8 cellular contexts compared by ENCODE assay signal in the genomic region with DNA sequence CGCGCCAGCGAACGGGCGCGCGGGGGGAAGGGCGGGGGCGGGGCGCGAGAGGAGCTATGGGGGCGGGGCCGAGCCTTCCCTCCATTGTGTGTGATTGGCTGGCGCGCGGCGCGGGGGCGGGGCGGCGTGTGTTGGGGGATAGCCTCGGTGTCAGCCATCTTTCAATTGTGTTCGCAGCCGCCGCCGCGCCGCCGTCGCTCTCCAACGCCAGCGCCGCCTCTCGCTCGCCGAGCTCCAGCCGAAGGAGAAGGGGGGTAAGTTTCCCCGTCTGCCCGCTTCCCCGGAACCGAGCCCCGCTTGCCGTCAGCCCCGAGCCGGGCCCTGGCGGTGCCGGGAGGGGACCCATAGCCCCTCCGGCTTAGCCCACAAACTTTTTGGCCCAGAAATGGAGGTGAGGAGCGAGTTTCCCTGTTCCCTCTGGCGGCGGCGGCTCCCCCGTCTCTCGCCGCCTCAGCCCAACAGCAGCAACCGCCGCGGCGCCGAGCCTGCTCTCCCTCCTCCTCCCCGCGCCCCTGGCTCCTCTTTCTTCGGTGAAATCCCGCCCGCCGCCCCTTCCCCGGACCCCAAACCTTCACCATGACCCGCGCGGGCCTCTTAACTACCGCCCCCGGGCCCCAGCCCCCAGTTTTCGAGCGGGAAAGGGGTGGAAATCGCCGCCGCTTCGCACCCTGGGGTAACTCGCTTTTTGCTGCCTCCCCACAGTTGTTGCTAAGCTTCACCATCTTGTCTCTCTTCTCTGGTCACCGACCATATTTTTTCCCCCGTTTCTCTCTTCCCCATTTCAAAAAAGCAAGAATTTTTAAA. TPM values are rescaled to one million over a fixed set of nuclear protein-coding genes. Genes with fewer than 3 reads are reported as not detected.
DNase-seq lines count a peak whose midpoint lies in the region; ATAC-seq and FAIRE-seq lines count a peak whose summit lies in the region.

A gene (plus strand): TSS at position 159 of the 804 bp plus-strand sequence. CDS start 1,636 bp downstream, outside the sequence.

- DNase-seq in COLO829 (ENCODE audit: low spot score) (peak; percentile 97), HTR-8/SVneo (ENCODE audit: insufficient read length, low spot score) (no peak), NOMO-1 treated with DMSO at 0.1 percent for 48 hours (lab: John Stamatoyannopoulos, UW; ENCODE audit: unreplicated experiment) (peak; percentile 91), mesenchymal stem cell (peak; percentile 95)
- peak; percentile 97 to 99 for DNase-seq in activated CD8-positive, alpha-beta memory T cell treated with anti-CD3 and anti-CD28 coated beads for 4 hours (ENCODE audit: low read depth in 2 of 2)
- peak; percentile 95 to 98 (median 96) for DNase-seq in effector memory CD4-positive, alpha-beta T cell
- peak; percentile 97 for DNase-seq in stimulated activated CD8-positive, alpha-beta memory T cell treated with anti-CD3 and anti-CD28 coated beads, Interleukin-12 subunit alpha, Interleukin-12 subunit beta, amount 100 ng/mL, for 4 hours (ENCODE audit: low read depth)

- H3K4me2 ChIP-seq in mesenchymal stem cell (ENCODE audit: low read length, poor library complexity, severe bottlenecking) = peak within 1 kb of the TSS; percentile 95

- H4K8ac ChIP-seq in mesenchymal stem cell (ENCODE audit: low read length) = peak within 1 kb of the TSS; percentile 92

- H3K18ac ChIP-seq in mesenchymal stem cell (ENCODE audit: low read depth in 1 of 2, low read length in 2 of 2) = peak within 1 kb of the TSS; percentile 94 to 99

- ATAC-seq in GM21367 (IDR thresholded peaks at IDR 0.05; ENCODE audit: unreplicated experiment) = peak; percentile 61

- peak within 1 kb of the TSS; percentile 92 to 97 for H3K14ac ChIP-seq in mesenchymal stem cell (ENCODE audit: low read length in 2 of 2)

- H2BK12ac ChIP-seq in mesenchymal stem cell (ENCODE audit: low read length in 2 of 2) = peak within 1 kb of the TSS in 1 of 2 experiments; percentile 72

- under 1% methylated on average over 58 of the region's 81 CpGs for WGBS in mesenchymal stem cell

- peak within 1 kb of the TSS; percentile 99 for H3K9ac ChIP-seq in mesenchymal stem cell (ENCODE audit: low read length)

- peak within 1 kb of the TSS; percentile 89 to 91 for H3K4ac ChIP-seq in mesenchymal stem cell (ENCODE audit: low read depth in 1 of 2, low read length in 2 of 2)

- H4K91ac ChIP-seq in mesenchymal stem cell (ENCODE audit: low read length) = peak within 1 kb of the TSS; percentile 78

- H2AK5ac ChIP-seq in mesenchymal stem cell (ENCODE audit: low read length, severe bottlenecking) = peak within 1 kb of the TSS; percentile 55

- peaks cover 25% of the 10 kb centered on the region for H3K36me3 ChIP-seq in effector memory CD4-positive, alpha-beta T cell (ENCODE audit: control insufficient read depth, insufficient read depth, low read length)
- peaks cover 0 to 33% of the 10 kb centered on the region in 2 experiments for H3K36me3 ChIP-seq in mesenchymal stem cell (ENCODE audit: control insufficient read depth in 1 of 2, insufficient read depth in 2 of 2, low read depth in 1 of 2, low read length in 2 of 2)

- H2BK120ac ChIP-seq in mesenchymal stem cell (ENCODE audit: low read depth, low read length) = peak within 1 kb of the TSS; percentile 95

- peak within 1 kb of the TSS; percentile 95 for H2AFZ ChIP-seq in mesenchymal stem cell (ENCODE audit: low read depth, low read length)

- H3K23ac ChIP-seq in mesenchymal stem cell (ENCODE audit: low read length in 2 of 2) = peak within 1 kb of the TSS in 1 of 2 experiments; percentile 80

- peak within 1 kb of the TSS; percentile 89 for H3K4me3 ChIP-seq in effector memory CD4-positive, alpha-beta T cell (ENCODE audit: insufficient read depth, low read depth, low read length, poor library complexity, severe bottlenecking)
- H3K4me3 ChIP-seq in mesenchymal stem cell (ENCODE audit: insufficient read depth in 1 of 2, low read depth in 1 of 2, low read length in 2 of 2) = peak within 1 kb of the TSS; percentile 90 to 94

- H2BK5ac ChIP-seq in mesenchymal stem cell (ENCODE audit: low read depth, low read length, poor library complexity, severe bottlenecking) = peak within 1 kb of the TSS; percentile 97

- peak; percentile 90 for FAIRE-seq in HTR-8/SVneo (lab: Jason Lieb, UNC)

- peaks cover 27% of the 10 kb centered on the region for H3K4me1 ChIP-seq in effector memory CD4-positive, alpha-beta T cell (ENCODE audit: control insufficient read depth, insufficient read depth, low read length, poor library complexity, severe bottlenecking)
- H3K4me1 ChIP-seq in mesenchymal stem cell (ENCODE audit: control insufficient read depth, insufficient read depth, low read depth, low read length) = no peaks in the 10 kb centered on the region

- H3K9me3 ChIP-seq in effector memory CD4-positive, alpha-beta T cell (ENCODE audit: control insufficient read depth, low read length) = no peaks in the 10 kb centered on the region
- H3K9me3 ChIP-seq in mesenchymal stem cell (ENCODE audit: control insufficient read depth, low read length) = no peaks in the 10 kb centered on the region

- peak within 1 kb of the TSS; percentile 92 for H3K27ac ChIP-seq in effector memory CD4-positive, alpha-beta T cell (ENCODE audit: insufficient read depth, low read length, poor library complexity, severe bottlenecking)
- peak within 1 kb of the TSS; percentile 99 for H3K27ac ChIP-seq in mesenchymal stem cell (ENCODE audit: low read length, poor library complexity, severe bottlenecking)

- H3K27me3 ChIP-seq in effector memory CD4-positive, alpha-beta T cell (replicated peaks; ENCODE audit: control insufficient read depth, insufficient read depth, low read length, poor library complexity, severe bottlenecking) = no peaks in the 10 kb centered on the region
- H3K27me3 ChIP-seq in mesenchymal stem cell (ENCODE audit: control insufficient read depth in 1 of 2, insufficient read depth in 1 of 2, low read length in 2 of 2) = no peaks in the 10 kb centered on the region

- H3K79me1 ChIP-seq in mesenchymal stem cell (replicated peaks; ENCODE audit: low read length, poor library complexity, severe bottlenecking) = peaks cover 4% of the 10 kb centered on the region

- peak within 1 kb of the TSS; percentile 75 for H2BK15ac ChIP-seq in mesenchymal stem cell (ENCODE audit: low read depth, poor library complexity, severe bottlenecking)

RNA-seq across cellular contexts. Expression of the gene that starts here (rescaled TPM):
- polyA plus RNA-seq in mesenchymal stem cell (2013, experiment 1 of 2) = 591 TPM
- polyA plus RNA-seq in mesenchymal stem cell (2013, experiment 2 of 2) = 615 TPM
